Comparison of ENCODE assay signal across 9 cellular contexts in the genomic region with DNA sequence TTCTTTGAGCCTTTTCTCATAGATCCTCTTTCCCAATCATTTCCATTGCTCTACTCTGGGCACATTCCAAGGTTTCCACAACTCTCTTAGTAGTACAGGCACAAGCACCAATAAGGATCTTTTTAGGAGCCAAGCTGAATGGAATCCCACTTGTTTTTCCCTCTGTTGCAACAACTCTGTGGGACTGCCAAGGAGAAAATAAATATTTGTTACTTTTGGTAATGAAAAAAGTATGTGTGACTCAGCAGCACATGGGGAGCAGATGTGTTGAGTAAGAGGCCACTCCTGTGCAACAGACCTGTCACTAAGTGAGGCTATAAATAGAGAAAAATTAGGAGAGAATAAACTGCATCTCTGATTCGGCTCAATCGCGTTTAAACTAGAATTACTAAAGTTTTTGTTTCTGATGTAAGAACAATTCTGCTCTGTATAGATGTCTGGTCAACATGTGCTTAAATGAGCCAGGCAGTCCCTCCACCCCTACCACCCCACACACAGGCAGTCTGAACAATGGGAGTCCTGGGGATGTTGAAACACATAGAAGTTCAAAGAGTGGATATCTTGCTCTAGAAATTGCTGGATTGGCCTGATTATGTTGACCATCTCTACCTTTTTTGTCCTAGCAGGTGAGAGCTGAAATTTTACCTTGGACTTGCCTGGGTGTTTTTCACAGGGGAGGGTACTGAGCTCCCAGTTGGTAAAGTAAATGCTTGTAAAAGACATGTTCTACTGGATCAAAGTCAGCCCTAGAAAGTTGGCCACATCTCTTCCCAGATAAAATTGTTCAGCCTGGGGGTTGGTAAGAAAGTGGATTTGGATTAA.
DNase-seq lines count a peak whose midpoint lies in the region; ATAC-seq, FAIRE-seq and TF ChIP-seq lines count a peak whose summit lies in the region.
"Had no signal": no experiment of that assay in that cellular context is flagged by ENCODE, and none has a peak within 500 bp of the region (broad histone marks: within the 10 kb centered on the region; RNA-seq: fewer than 3 reads in every experiment).

No MANE protein-coding gene starts in this region.

- ATAC-seq in SK-N-SH treated with all-trans-retinoic acid at 6 μM for 48 hours, result peak; percentile 84
- ATAC-seq in heart left ventricle, result peak; percentile 91 to 96 (median 94)
- no peak for ATAC-seq in HG03432 (IDR thresholded peaks at IDR 0.05; ENCODE audit: unreplicated experiment)

- intact Hi-C loops in heart left ventricle (cut with DNase I), result no loop called here

- H3K36me3 ChIP-seq in heart left ventricle (no peaks in the 10 kb centered on the region), BE2C (no peaks in the 10 kb centered on the region)

- H3K9me3 ChIP-seq in heart left ventricle, result no peaks in the 10 kb centered on the region
- no peaks in the 10 kb centered on the region for H3K9me3 ChIP-seq in BE2C

- no peak for TF ChIP-seq POLR2A in heart left ventricle (IDR thresholded peaks at IDR 0.05)

- H3K27ac ChIP-seq in heart left ventricle, result peak overlapping the region in 9 of 12 donors; percentile 0 to 68 (median 57)

- no peak for TF ChIP-seq CTCF in heart left ventricle (IDR thresholded peaks at IDR 0.05)
- no peak for TF ChIP-seq CTCF in BE2C (IDR thresholded peaks at IDR 0.05; ENCODE audit: low read depth, low read length)

- H3K27me3 ChIP-seq in heart left ventricle, result no peaks in the 10 kb centered on the region
- no peaks in the 10 kb centered on the region for H3K27me3 ChIP-seq in BE2C

- peaks cover 0 to 20% (median 0%) of the 10 kb centered on the region in 12 donors for H3K4me1 ChIP-seq in heart left ventricle
- H3K4me1 ChIP-seq in BE2C, result no peaks in the 10 kb centered on the region

- H3K4me3 ChIP-seq in heart left ventricle (no peak overlapping the region), skeletal muscle cell (ENCODE audit: low read depth, low read length) (no peak overlapping the region), BE2C (ENCODE audit: low read depth, low read length) (no peak overlapping the region)

- no peak for FAIRE-seq in frontal cortex (lab: Jason Lieb, UNC)
- FAIRE-seq: GM18507 had no signal

- DNase-seq in H4 (ENCODE audit: low spot score) (peak; percentile 94), heart left ventricle (peak in 4 of 5 donors; percentile 32 to 48 (median 38)), skeletal muscle cell (ENCODE audit: low read depth) (peak; percentile 97), occipital lobe (lab: John Stamatoyannopoulos, UW) (no peak), BE2C (no peak), frontal cortex (ENCODE audit: low spot score in 2 of 2) (no peak)

- 55 to 71% (median 62%) methylated on average over 3 of the region's 3 CpGs for WGBS in heart left ventricle, 4 donors

TF ChIP-seq in SK-N-SH treated with all-trans-retinoic acid at 6 μM for 48 hours, 23 proteins besides CTCF, POLR2A, EP300 and RAD21:
- TF ChIP-seq TCF4 (CRISPR knock-in tag; IDR thresholded peaks at IDR 0.05; ENCODE audit: borderline replicate concordance), result no peak
- TF ChIP-seq PATZ1 (CRISPR knock-in tag; IDR thresholded peaks at IDR 0.05; ENCODE audit: borderline replicate concordance), result no peak
- no peak for TF ChIP-seq GLIS3 (CRISPR knock-in tag; IDR thresholded peaks at IDR 0.05)
- TF ChIP-seq, protein P1, sequence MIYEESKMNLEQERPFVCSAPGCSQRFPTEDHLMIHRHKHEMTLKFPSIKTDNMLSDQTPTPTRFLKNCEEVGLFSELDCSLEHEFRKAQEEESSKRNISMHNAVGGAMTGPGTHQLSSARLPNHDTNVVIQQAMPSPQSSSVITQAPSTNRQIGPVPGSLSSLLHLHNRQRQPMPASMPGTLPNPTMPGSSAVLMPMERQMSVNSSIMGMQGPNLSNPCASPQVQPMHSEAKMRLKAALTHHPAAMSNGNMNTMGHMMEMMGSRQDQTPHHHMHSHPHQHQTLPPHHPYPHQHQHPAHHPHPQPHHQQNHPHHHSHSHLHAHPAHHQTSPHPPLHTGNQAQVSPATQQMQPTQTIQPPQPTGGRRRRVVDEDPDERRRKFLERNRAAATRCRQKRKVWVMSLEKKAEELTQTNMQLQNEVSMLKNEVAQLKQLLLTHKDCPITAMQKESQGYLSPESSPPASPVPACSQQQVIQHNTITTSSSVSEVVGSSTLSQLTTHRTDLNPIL (CRISPR knock-in tag; IDR thresholded peaks at IDR 0.05; ENCODE audit: low read depth), result no peak
- no peak for TF ChIP-seq TOX (CRISPR knock-in tag; IDR thresholded peaks at IDR 0.05; ENCODE audit: borderline replicate concordance)
- TF ChIP-seq PPARA (CRISPR knock-in tag; IDR thresholded peaks at IDR 0.05; ENCODE audit: borderline replicate concordance), result no peak
- no peak for TF ChIP-seq POU6F1 (CRISPR knock-in tag; IDR thresholded peaks at IDR 0.05; ENCODE audit: borderline replicate concordance, low read depth)
- no peak for TF ChIP-seq ZNF565 (CRISPR knock-in tag; conservative IDR thresholded peaks at IDR 0.05; ENCODE audit: low read depth)
- no peak for TF ChIP-seq SNAI2 (CRISPR knock-in tag; IDR thresholded peaks at IDR 0.05)
- TF ChIP-seq ZFP30 (CRISPR knock-in tag; IDR thresholded peaks at IDR 0.05), result no peak
- TF ChIP-seq ZC3H10 (CRISPR knock-in tag; IDR thresholded peaks at IDR 0.05), result no peak
- no peak for TF ChIP-seq ESRRG (CRISPR knock-in tag; IDR thresholded peaks at IDR 0.05)
- no peak for TF ChIP-seq ZNF70 (CRISPR knock-in tag; IDR thresholded peaks at IDR 0.05)
- TF ChIP-seq CSDC2 (CRISPR knock-in tag; IDR thresholded peaks at IDR 0.05), result no peak
- TF ChIP-seq, protein P2, sequence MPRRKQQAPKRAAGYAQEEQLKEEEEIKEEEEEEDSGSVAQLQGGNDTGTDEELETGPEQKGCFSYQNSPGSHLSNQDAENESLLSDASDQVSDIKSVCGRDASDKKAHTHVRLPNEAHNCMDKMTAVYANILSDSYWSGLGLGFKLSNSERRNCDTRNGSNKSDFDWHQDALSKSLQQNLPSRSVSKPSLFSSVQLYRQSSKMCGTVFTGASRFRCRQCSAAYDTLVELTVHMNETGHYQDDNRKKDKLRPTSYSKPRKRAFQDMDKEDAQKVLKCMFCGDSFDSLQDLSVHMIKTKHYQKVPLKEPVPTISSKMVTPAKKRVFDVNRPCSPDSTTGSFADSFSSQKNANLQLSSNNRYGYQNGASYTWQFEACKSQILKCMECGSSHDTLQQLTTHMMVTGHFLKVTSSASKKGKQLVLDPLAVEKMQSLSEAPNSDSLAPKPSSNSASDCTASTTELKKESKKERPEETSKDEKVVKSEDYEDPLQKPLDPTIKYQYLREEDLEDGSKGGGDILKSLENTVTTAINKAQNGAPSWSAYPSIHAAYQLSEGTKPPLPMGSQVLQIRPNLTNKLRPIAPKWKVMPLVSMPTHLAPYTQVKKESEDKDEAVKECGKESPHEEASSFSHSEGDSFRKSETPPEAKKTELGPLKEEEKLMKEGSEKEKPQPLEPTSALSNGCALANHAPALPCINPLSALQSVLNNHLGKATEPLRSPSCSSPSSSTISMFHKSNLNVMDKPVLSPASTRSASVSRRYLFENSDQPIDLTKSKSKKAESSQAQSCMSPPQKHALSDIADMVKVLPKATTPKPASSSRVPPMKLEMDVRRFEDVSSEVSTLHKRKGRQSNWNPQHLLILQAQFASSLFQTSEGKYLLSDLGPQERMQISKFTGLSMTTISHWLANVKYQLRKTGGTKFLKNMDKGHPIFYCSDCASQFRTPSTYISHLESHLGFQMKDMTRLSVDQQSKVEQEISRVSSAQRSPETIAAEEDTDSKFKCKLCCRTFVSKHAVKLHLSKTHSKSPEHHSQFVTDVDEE (CRISPR knock-in tag; IDR thresholded peaks at IDR 0.05), result no peak
- no peak for TF ChIP-seq ZFP3 (CRISPR knock-in tag; IDR thresholded peaks at IDR 0.05)
- no peak for TF ChIP-seq ZNF8 (CRISPR knock-in tag; IDR thresholded peaks at IDR 0.05)
- no peak for TF ChIP-seq RARB (CRISPR knock-in tag; IDR thresholded peaks at IDR 0.05)
- no peak for TF ChIP-seq BACH2 (CRISPR knock-in tag; IDR thresholded peaks at IDR 0.05; ENCODE audit: borderline replicate concordance)
- no peak for TF ChIP-seq OSR1 (CRISPR knock-in tag; IDR thresholded peaks at IDR 0.05)

Comparison
In these comparisons a context has a peak if more than half of its experiments do, and no peak if none do; other contexts are left out.
1. DNase-seq: peak in H4 (single experiment), heart left ventricle (4 of 5) and skeletal muscle cell (single experiment); none in occipital lobe (single experiment), BE2C (single experiment) and frontal cortex (0 of 2).